In the genomic region with DNA sequence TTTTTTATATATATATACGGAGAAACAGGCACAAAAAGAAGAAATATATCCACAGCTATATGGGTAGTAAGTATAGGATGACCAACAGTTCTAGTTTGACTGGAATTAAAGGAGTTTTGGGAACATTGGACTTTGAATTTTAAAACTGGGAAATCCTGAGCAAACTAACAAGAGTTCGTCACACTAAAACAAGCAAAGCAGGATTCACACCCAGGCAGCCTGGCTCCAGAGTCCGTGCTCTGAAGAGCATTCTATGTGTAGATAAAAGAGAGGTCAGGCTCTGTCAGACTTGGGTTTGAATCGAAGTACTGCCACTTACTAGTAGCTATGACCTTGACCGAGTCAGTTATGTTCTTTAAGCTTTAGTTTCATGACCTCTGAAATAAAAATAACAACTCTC, we compare ENCODE assay signal across 11 cellular contexts.
"Had no signal": no experiment of that assay in that cellular context is flagged by ENCODE, and none has a peak within 500 bp of the region (broad histone marks: within the 10 kb centered on the region; RNA-seq: fewer than 3 reads in every experiment).

No MANE protein-coding gene starts in this region.

- H3K9me3 ChIP-seq: HAP-1 had no signal

- FAIRE-seq: H1, H54 had no signal

- H3K36me3 ChIP-seq: HAP-1 had no signal

- DNase-seq: GM23248, GOT3, H7, H9, HCEC 1CT, HFFc6 had no signal

- H2AFZ ChIP-seq: GM23248, GM23338 had no signal

- ATAC-seq: GM23338, HCT116 had no signal

- H3K4me3 ChIP-seq: GM23248, GM23338, HAP-1 had no signal

- H3K4me1 ChIP-seq: HAP-1 had no signal

- H3K9ac ChIP-seq: GM23248 had no signal

- H3K4me2 ChIP-seq: GM23338 had no signal

- H3K27ac ChIP-seq: GM23248 had no signal
